12 cellular contexts compared by ENCODE assay signal in genomic region chr19:30696514-30696913, GRCh38.
DNase-seq lines count a peak whose midpoint lies in the region; ATAC-seq and TF ChIP-seq lines count a peak whose summit lies in the region.
"Had no signal": no experiment of that assay in that cellular context is flagged by ENCODE, and none has a peak within 500 bp of the region (broad histone marks: within the 10 kb centered on the region; RNA-seq: fewer than 3 reads in every experiment).

No MANE protein-coding gene starts in this region.

- no peaks in the 10 kb centered on the region for H3K9me3 Mint-ChIP-seq in activated CD4-positive, alpha-beta T cell treated with anti-CD3 and anti-CD28 coated beads for 36 hours (ENCODE audit: low read depth)
- H3K9me3 Mint-ChIP-seq in glutamatergic neuron (ENCODE audit: unreplicated experiment), result peaks cover 1% of the 10 kb centered on the region
- no peaks in the 10 kb centered on the region for H3K9me3 Mint-ChIP-seq in stimulated activated effector memory CD8-positive, alpha-beta T cell treated with anti-CD3 and anti-CD28 coated beads, Interleukin-12 subunit alpha, Interleukin-12 subunit beta, amount 100 ng/mL, for 72 hours

- H3K4me1 ChIP-seq in Panc1 (ENCODE audit: control insufficient read depth, insufficient read depth, low read length), result peaks cover 6% of the 10 kb centered on the region

- intact Hi-C loops in activated CD4-positive, alpha-beta T cell treated with anti-CD3 and anti-CD28 coated beads for 36 hours (cut with DNase I, micrococcal nuclease), result no loop called here
- intact Hi-C loops in Panc1 (cut with micrococcal nuclease; ENCODE audit: unreplicated experiment), result no loop called here

- peaks cover 5% of the 10 kb centered on the region for H3K4me1 Mint-ChIP-seq in activated CD4-positive, alpha-beta T cell treated with anti-CD3 and anti-CD28 coated beads for 36 hours
- peaks cover 22% of the 10 kb centered on the region for H3K4me1 Mint-ChIP-seq in glutamatergic neuron (ENCODE audit: low read depth, unreplicated experiment)
- peaks cover 5% of the 10 kb centered on the region for H3K4me1 Mint-ChIP-seq in stimulated activated effector memory CD8-positive, alpha-beta T cell treated with anti-CD3 and anti-CD28 coated beads, Interleukin-12 subunit alpha, Interleukin-12 subunit beta, amount 100 ng/mL, for 72 hours
- H3K4me1 Mint-ChIP-seq: stimulated activated memory B cell treated with anti-CD40 and anti-IgM and Interleukin-4, amounts not matched to agents 10 μg/mL and 1 μg/mL and 100 μg/mL, for 72 hours had no signal

- peak; percentile 51 for ATAC-seq in activated CD4-positive, alpha-beta T cell treated with anti-CD3 and anti-CD28 coated beads for 36 hours
- ATAC-seq in Panc1 (peak; percentile 75), GM21717 (IDR thresholded peaks at IDR 0.05; ENCODE audit: unreplicated experiment) (no peak), GM21381 (IDR thresholded peaks at IDR 0.05; ENCODE audit: unreplicated experiment) (no peak)
- ATAC-seq in stimulated activated effector memory CD8-positive, alpha-beta T cell treated with anti-CD3 and anti-CD28 coated beads, Interleukin-12 subunit alpha, Interleukin-12 subunit beta, amount 100 ng/mL, for 72 hours, result peak; percentile 43
- ATAC-seq: stimulated activated memory B cell treated with anti-CD40 and anti-IgM and Interleukin-4, amounts not matched to agents 10 μg/mL and 1 μg/mL and 100 μg/mL, for 72 hours had no signal

- no peak overlapping the region for H3K27ac Mint-ChIP-seq in activated CD4-positive, alpha-beta T cell treated with anti-CD3 and anti-CD28 coated beads for 36 hours
- no peak overlapping the region for H3K27ac Mint-ChIP-seq in glutamatergic neuron (ENCODE audit: unreplicated experiment)
- no peak overlapping the region for H3K27ac Mint-ChIP-seq in stimulated activated effector memory CD8-positive, alpha-beta T cell treated with anti-CD3 and anti-CD28 coated beads, Interleukin-12 subunit alpha, Interleukin-12 subunit beta, amount 100 ng/mL, for 72 hours
- H3K27ac Mint-ChIP-seq: stimulated activated memory B cell treated with anti-CD40 and anti-IgM and Interleukin-4, amounts not matched to agents 10 μg/mL and 1 μg/mL and 100 μg/mL, for 72 hours had no signal

- H3K36me3 ChIP-seq in Panc1 (ENCODE audit: control insufficient read depth, insufficient read depth, low read length), result no peaks in the 10 kb centered on the region
- H3K36me3 ChIP-seq: BLaER1 treated with 17β-estradiol and CSF1 and Interleukin-3, amounts not matched to agents 10 nM and 100 nM had no signal

- peaks cover 16% of the 10 kb centered on the region; the same call in 1 of the 2 replicates for H3K27me3 ChIP-seq in Panc1 (ENCODE audit: control insufficient read depth, insufficient read depth, low read length)

- no peak overlapping the region for H3K4me3 Mint-ChIP-seq in activated CD4-positive, alpha-beta T cell treated with anti-CD3 and anti-CD28 coated beads for 36 hours
- H3K4me3 Mint-ChIP-seq in glutamatergic neuron (ENCODE audit: unreplicated experiment), result no peak overlapping the region
- H3K4me3 Mint-ChIP-seq in stimulated activated effector memory CD8-positive, alpha-beta T cell treated with anti-CD3 and anti-CD28 coated beads, Interleukin-12 subunit alpha, Interleukin-12 subunit beta, amount 100 ng/mL, for 72 hours, result no peak overlapping the region
- H3K4me3 Mint-ChIP-seq: stimulated activated memory B cell treated with anti-CD40 and anti-IgM and Interleukin-4, amounts not matched to agents 10 μg/mL and 1 μg/mL and 100 μg/mL, for 72 hours had no signal

- peaks cover 19% of the 10 kb centered on the region for H3K27me3 Mint-ChIP-seq in activated CD4-positive, alpha-beta T cell treated with anti-CD3 and anti-CD28 coated beads for 36 hours
- H3K27me3 Mint-ChIP-seq in glutamatergic neuron (ENCODE audit: unreplicated experiment), result peaks cover 2% of the 10 kb centered on the region
- H3K27me3 Mint-ChIP-seq: stimulated activated memory B cell treated with anti-CD40 and anti-IgM and Interleukin-4, amounts not matched to agents 10 μg/mL and 1 μg/mL and 100 μg/mL, for 72 hours had no signal

- DNase-seq in activated CD4-positive, alpha-beta T cell treated with anti-CD3 and anti-CD28 coated beads for 36 hours, result peak; percentile 49
- DNase-seq in activated CD4-positive, alpha-beta T cell treated with anti-CD3 and anti-CD28 coated beads, Interleukin-2, amount 50 U/mL, for 4 hours, result no peak
- no peak for DNase-seq in Panc1 (ENCODE audit: low read depth, low spot score)
- DNase-seq in glutamatergic neuron, result peak; percentile 77
- DNase-seq in stimulated activated effector memory CD8-positive, alpha-beta T cell treated with anti-CD3 and anti-CD28 coated beads, Interleukin-12 subunit alpha, Interleukin-12 subunit beta, amount 100 ng/mL, for 72 hours (ENCODE audit: low spot score in 2 of 2), result no peak
- DNase-seq in activated CD4-positive, CD25-positive, alpha-beta regulatory T cell (lab: John Stamatoyannopoulos, UW), result no peak
- DNase-seq: NCI-H1105, nucleus accumbens had no signal

- H3K27ac ChIP-seq in Panc1 (ENCODE audit: low read length), result no peak overlapping the region
- H3K27ac ChIP-seq: BLaER1 treated with 17β-estradiol and CSF1 and Interleukin-3, amounts not matched to agents 10 nM and 100 nM had no signal

- CTCF ChIA-PET in activated CD4-positive, alpha-beta T cell treated with anti-CD3 and anti-CD28 coated beads for 36 hours (lab: Charles Lee), result interaction anchor here (2.3 kb wide), 1 partner anchor 14 kb away, joined by 12 read pairs; no protein-coding TSS in a partner anchor
- CTCF ChIA-PET in Panc1 (lab: Charles Lee), result no interaction called here

- no TSS peak for BruUV-seq in Panc1 (replicated peaks; lab: Mats Ljungman, UMichigan)

- H3K4me3 ChIP-seq in Panc1 (ENCODE audit: low read depth in 2 of 2, low read length in 2 of 2), result no peak overlapping the region
- H3K4me3 ChIP-seq: BLaER1 treated with 17β-estradiol and CSF1 and Interleukin-3, amounts not matched to agents 10 nM and 100 nM had no signal

- POLR2A ChIA-PET in activated CD4-positive, alpha-beta T cell treated with anti-CD3 and anti-CD28 coated beads for 36 hours (lab: Charles Lee), result interaction anchor here (0.6 kb wide), 1 partner anchor 1628 kb away, joined by 3 read pairs; no protein-coding TSS in a partner anchor
- POLR2A ChIA-PET in Panc1 (lab: Charles Lee), result no interaction called here

- H3K9me3 ChIP-seq in Panc1 (ENCODE audit: control insufficient read depth, insufficient read depth, low read depth, low read length), result no peaks in the 10 kb centered on the region
- H3K9me3 ChIP-seq: BLaER1 treated with 17β-estradiol and CSF1 and Interleukin-3, amounts not matched to agents 10 nM and 100 nM had no signal

- no peaks in the 10 kb centered on the region for H3K36me3 Mint-ChIP-seq in activated CD4-positive, alpha-beta T cell treated with anti-CD3 and anti-CD28 coated beads for 36 hours (ENCODE audit: low read depth)
- no peaks in the 10 kb centered on the region for H3K36me3 Mint-ChIP-seq in glutamatergic neuron (ENCODE audit: unreplicated experiment)
- no peaks in the 10 kb centered on the region for H3K36me3 Mint-ChIP-seq in stimulated activated effector memory CD8-positive, alpha-beta T cell treated with anti-CD3 and anti-CD28 coated beads, Interleukin-12 subunit alpha, Interleukin-12 subunit beta, amount 100 ng/mL, for 72 hours
- H3K36me3 Mint-ChIP-seq: stimulated activated memory B cell treated with anti-CD40 and anti-IgM and Interleukin-4, amounts not matched to agents 10 μg/mL and 1 μg/mL and 100 μg/mL, for 72 hours had no signal

- in situ Hi-C loops in Panc1 (cut with HindIII; ENCODE audit: low pct_unique_long_range_greater_than_20kb, low sequenced_read_pairs), result no loop called here

- TF ChIP-seq CTCF in Panc1 (IDR thresholded peaks at IDR 0.05), result peak; percentile 83
- TF ChIP-seq CTCF in glutamatergic neuron (IDR thresholded peaks at IDR 0.05; ENCODE audit: partially characterized antibody, unreplicated experiment), result peak; percentile 41

Comparison
In these comparisons a context has a peak if more than half of its experiments do, and no peak if none do; other contexts are left out.
1. DNase-seq: peak in activated CD4-positive, alpha-beta T cell treated with anti-CD3 and anti-CD28 coated beads for 36 hours (single experiment) and glutamatergic neuron (single experiment); none in activated CD4-positive, alpha-beta T cell treated with anti-CD3 and anti-CD28 coated beads, Interleukin-2, amount 50 U/mL, for 4 hours (0 of 2), Panc1 (single experiment), stimulated activated effector memory CD8-positive, alpha-beta T cell treated with anti-CD3 and anti-CD28 coated beads, Interleukin-12 subunit alpha, Interleukin-12 subunit beta, amount 100 ng/mL, for 72 hours (0 of 2) and activated CD4-positive, CD25-positive, alpha-beta regulatory T cell (0 of 4).
2. ATAC-seq: peak in activated CD4-positive, alpha-beta T cell treated with anti-CD3 and anti-CD28 coated beads for 36 hours (single experiment), Panc1 (single experiment) and stimulated activated effector memory CD8-positive, alpha-beta T cell treated with anti-CD3 and anti-CD28 coated beads, Interleukin-12 subunit alpha, Interleukin-12 subunit beta, amount 100 ng/mL, for 72 hours (single experiment); none in GM21717 (single experiment) and GM21381 (single experiment).